15 cellular contexts compared by ENCODE assay signal in genomic region chr14:20386276-20386855, GRCh38. TPM values are rescaled to one million over a fixed set of nuclear protein-coding genes. Genes with fewer than 3 reads are reported as not detected.
DNase-seq lines count a peak whose midpoint lies in the region; ATAC-seq and TF ChIP-seq lines count a peak whose summit lies in the region.
"Had no signal": no experiment of that assay in that cellular context is flagged by ENCODE, and none has a peak within 500 bp of the region (broad histone marks: within the 10 kb centered on the region; RNA-seq: fewer than 3 reads in every experiment).

No MANE protein-coding gene starts in this region.

- 98% methylated on average over 17 of the region's 17 CpGs for WGBS in suprapubic skin

- peaks cover 88% of the 10 kb centered on the region for H3K36me3 Mint-ChIP-seq in stimulated activated memory B cell treated with anti-CD40 and anti-IgM and Interleukin-4, amounts not matched to agents 10 μg/mL and 1 μg/mL and 100 μg/mL, for 72 hours

- H3K27me3 Mint-ChIP-seq in stimulated activated memory B cell treated with anti-CD40 and anti-IgM and Interleukin-4, amounts not matched to agents 10 μg/mL and 1 μg/mL and 100 μg/mL, for 72 hours: no peaks in the 10 kb centered on the region
- H3K27me3 Mint-ChIP-seq: CD8-positive, alpha-beta memory T cell had no signal

- no peak overlapping the region for H3K4me3 Mint-ChIP-seq in stimulated activated memory B cell treated with anti-CD40 and anti-IgM and Interleukin-4, amounts not matched to agents 10 μg/mL and 1 μg/mL and 100 μg/mL, for 72 hours
- H3K4me3 Mint-ChIP-seq: CD8-positive, alpha-beta memory T cell had no signal

- peaks cover 13% of the 10 kb centered on the region for H3K4me1 Mint-ChIP-seq in stimulated activated memory B cell treated with anti-CD40 and anti-IgM and Interleukin-4, amounts not matched to agents 10 μg/mL and 1 μg/mL and 100 μg/mL, for 72 hours

- H3K36me3 ChIP-seq in suprapubic skin: peaks cover 94% of the 10 kb centered on the region

- H3K4me1 ChIP-seq in suprapubic skin: no peaks in the 10 kb centered on the region
- H3K4me1 ChIP-seq: BLaER1 had no signal

- no peaks in the 10 kb centered on the region for H3K9me3 Mint-ChIP-seq in stimulated activated memory B cell treated with anti-CD40 and anti-IgM and Interleukin-4, amounts not matched to agents 10 μg/mL and 1 μg/mL and 100 μg/mL, for 72 hours
- H3K9me3 Mint-ChIP-seq: CD8-positive, alpha-beta memory T cell had no signal

- H3K4me3 ChIP-seq in suprapubic skin: no peak overlapping the region
- H3K4me3 ChIP-seq: BLaER1, GM12878 had no signal

- no peaks in the 10 kb centered on the region for H3K9me3 ChIP-seq in suprapubic skin
- H3K9me3 ChIP-seq: BLaER1 had no signal

- DNase-seq in NCI-H82 (lab: John Stamatoyannopoulos, UW) (peak; percentile 75), NCI-H82 treated with DMSO at 0.1 percent for 48 hours (lab: John Stamatoyannopoulos, UW; ENCODE audit: unreplicated experiment) (no peak), NCI-H524 (lab: John Stamatoyannopoulos, UW) (peak; percentile 97 to 98), cerebellum (ENCODE audit: low spot score) (peak; percentile 84), suprapubic skin (ENCODE audit: low spot score in 2 of 2) (no peak), amniotic stem cell (lab: John Stamatoyannopoulos, UW) (no peak)
- DNase-seq: CD8-positive, alpha-beta memory T cell; DMS53 had no signal

- TF ChIP-seq CTCF in suprapubic skin (IDR thresholded peaks at IDR 0.05): no peak

- TF ChIP-seq POLR2A in suprapubic skin (IDR thresholded peaks at IDR 0.05): no peak

- ATAC-seq in stimulated activated memory B cell treated with anti-CD40 and anti-IgM and Interleukin-4, amounts not matched to agents 10 μg/mL and 1 μg/mL and 100 μg/mL, for 72 hours: no peak
- ATAC-seq in HG03442 (IDR thresholded peaks at IDR 0.05; ENCODE audit: unreplicated experiment): no peak
- ATAC-seq: GM12878, HepG2 had no signal

- no peaks in the 10 kb centered on the region for H3K27me3 ChIP-seq in suprapubic skin
- H3K27me3 ChIP-seq: BLaER1 had no signal

- peak overlapping the region; percentile 46 for H3K27ac Mint-ChIP-seq in stimulated activated memory B cell treated with anti-CD40 and anti-IgM and Interleukin-4, amounts not matched to agents 10 μg/mL and 1 μg/mL and 100 μg/mL, for 72 hours

- H3K27ac ChIP-seq in suprapubic skin: no peak overlapping the region
- H3K27ac ChIP-seq: 22Rv1, BLaER1 had no signal

- TF ChIP-seq EP300 in suprapubic skin (IDR thresholded peaks at IDR 0.05): no peak

RNA-seq across cellular contexts. Expression of gene TEP1, which starts 26.9 kb away (rescaled TPM):
- total RNA-seq in cerebellum: 10.3 TPM
- total RNA-seq in suprapubic skin: 10 to 100 TPM; 16.3 to 34.0 (median 25.1) TPM

RNA-seq across cellular contexts. Expression of gene PARP2, which starts 42.9 kb away (rescaled TPM):
- total RNA-seq in cerebellum (19.4 TPM), suprapubic skin (10 to 100 TPM; 12.2 to 34.0 (median 14.9) TPM)

RNA-seq across cellular contexts. Expression of gene KLHL33, which starts 49.6 kb away (rescaled TPM):
- total RNA-seq in cerebellum: 0.18 TPM
- under 1 TPM in 1 of 4 donors, not detected in 3; 0.08 TPM for total RNA-seq in suprapubic skin
- total RNA-seq: Daoy, HepG2 had no signal

RNA-seq across cellular contexts. Expression of gene CCNB1IP1, which starts 53.3 kb away (rescaled TPM):
- total RNA-seq in cerebellum (56.4 TPM), suprapubic skin (10 to 100 TPM; 42.5 to 50.3 (median 47.6) TPM)

Comparison
In these comparisons a context has a peak if more than half of its experiments do, and no peak if none do; other contexts are left out.
1. DNase-seq: peak in NCI-H82 (single experiment), NCI-H524 (2 of 2) and cerebellum (single experiment); none in NCI-H82 treated with DMSO at 0.1 percent for 48 hours (single experiment), suprapubic skin (0 of 2) and amniotic stem cell (single experiment).